Comparison of ENCODE assay signal across 16 cellular contexts in the genomic region with DNA sequence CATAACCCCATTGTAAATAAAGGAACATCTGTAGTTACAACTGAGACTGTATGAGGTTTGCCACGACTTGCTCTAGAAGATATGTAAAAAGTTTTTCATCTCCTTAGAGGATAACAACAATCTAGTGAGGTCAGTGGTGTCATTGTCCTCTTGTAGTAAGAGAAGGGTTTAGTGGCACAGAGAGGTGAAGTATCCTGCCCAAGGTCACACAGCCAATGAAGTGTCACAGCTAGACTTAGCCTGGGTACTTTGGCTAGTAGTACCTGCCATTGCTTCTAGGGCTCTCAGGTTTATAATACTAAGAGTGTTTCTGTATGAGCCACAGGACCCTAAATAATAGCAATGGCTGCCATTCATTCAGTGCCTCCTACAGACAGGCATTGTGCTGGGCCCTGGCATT. TPM values are rescaled to one million over a fixed set of nuclear protein-coding genes. Genes with fewer than 3 reads are reported as not detected.
A peak's percentile ranks its signal among the peaks of the same experiment; 100 is the strongest.
DNase-seq lines count a peak whose midpoint lies in the region; ATAC-seq and TF ChIP-seq lines count a peak whose summit lies in the region.
"Had no signal": no experiment of that assay in that cellular context is flagged by ENCODE, and none has a peak within 500 bp of the region (broad histone marks: within the 10 kb centered on the region; RNA-seq: fewer than 3 reads in every experiment).

No MANE protein-coding gene starts in this region.

- POLR2A ChIA-PET in Caco-2 (lab: Charles Lee) = no interaction called here

- H2AFZ ChIP-seq in osteoblast (ENCODE audit: low read length) = no peak overlapping the region
- H2AFZ ChIP-seq: GM23338 had no signal

- H3K27ac Mint-ChIP-seq in T-helper 17 cell (peak overlapping the region; percentile 16), Caco-2 (ENCODE audit: unreplicated experiment) (no peak overlapping the region)
- peak overlapping the region; percentile 72 for H3K27ac Mint-ChIP-seq in activated T-helper 17 cell treated with anti-CD3 and anti-CD28 coated beads, Interleukin-2, amount 50 U/mL, for 72 hours
- no peak overlapping the region for H3K27ac Mint-ChIP-seq in stimulated activated memory B cell treated with anti-CD40 and anti-IgM and Interleukin-4, amounts not matched to agents 10 μg/mL and 1 μg/mL and 100 μg/mL, for 72 hours
- H3K27ac Mint-ChIP-seq: GM23338, H9 had no signal

- H3K36me3 Mint-ChIP-seq in T-helper 17 cell (ENCODE audit: low read depth) (peaks cover 15% of the 10 kb centered on the region), Caco-2 (ENCODE audit: insufficient read depth, unreplicated experiment) (no peaks in the 10 kb centered on the region)
- H3K36me3 Mint-ChIP-seq in activated T-helper 17 cell treated with anti-CD3 and anti-CD28 coated beads, Interleukin-2, amount 50 U/mL, for 72 hours (ENCODE audit: low read depth) = peaks cover 6% of the 10 kb centered on the region
- peaks cover 68% of the 10 kb centered on the region for H3K36me3 Mint-ChIP-seq in stimulated activated memory B cell treated with anti-CD40 and anti-IgM and Interleukin-4, amounts not matched to agents 10 μg/mL and 1 μg/mL and 100 μg/mL, for 72 hours

- H3K4me3 ChIP-seq in osteoblast (ENCODE audit: insufficient read depth, low read length) = no peak overlapping the region
- H3K4me3 ChIP-seq in Caco-2 (ENCODE audit: low read depth, low read length) = no peak overlapping the region
- H3K4me3 ChIP-seq: GM12878, GM23338 had no signal

- H3K4me1 ChIP-seq in osteoblast (ENCODE audit: insufficient read depth, low read length) = no peaks in the 10 kb centered on the region
- no peaks in the 10 kb centered on the region for H3K4me1 ChIP-seq in Caco-2

- H3K4me1 Mint-ChIP-seq in T-helper 17 cell (peaks cover 11% of the 10 kb centered on the region), Caco-2 (ENCODE audit: low read depth, unreplicated experiment) (no peaks in the 10 kb centered on the region)
- H3K4me1 Mint-ChIP-seq in activated T-helper 17 cell treated with anti-CD3 and anti-CD28 coated beads, Interleukin-2, amount 50 U/mL, for 72 hours = peaks cover 4% of the 10 kb centered on the region
- no peaks in the 10 kb centered on the region for H3K4me1 Mint-ChIP-seq in stimulated activated memory B cell treated with anti-CD40 and anti-IgM and Interleukin-4, amounts not matched to agents 10 μg/mL and 1 μg/mL and 100 μg/mL, for 72 hours
- H3K4me1 Mint-ChIP-seq: GM23338 had no signal

- no peak for DNase-seq in T-helper 17 cell
- DNase-seq in osteoblast (ENCODE audit: insufficient read length, low spot score, missing footprints) = peak; percentile 19
- no peak for DNase-seq in Caco-2
- DNase-seq: C1 segment of cervical spinal cord; CD4-positive, alpha-beta memory T cell; DMS 273 treated with DMSO at 0.1 percent for 48 hours; DMS79; EL; GDM1; H9 had no signal

- no peaks in the 10 kb centered on the region for H3K36me3 ChIP-seq in osteoblast (ENCODE audit: insufficient read depth, low read length)
- no peaks in the 10 kb centered on the region for H3K36me3 ChIP-seq in Caco-2 (ENCODE audit: control insufficient read depth, insufficient read depth, low read length)

- BruUV-seq in Caco-2 (replicated peaks; lab: Mats Ljungman, UMichigan) = no TSS peak

- H3K27ac ChIP-seq in osteoblast (ENCODE audit: low read depth, low read length) = no peak overlapping the region

- no peaks in the 10 kb centered on the region for H3K9me3 Mint-ChIP-seq in activated T-helper 17 cell treated with anti-CD3 and anti-CD28 coated beads, Interleukin-2, amount 50 U/mL, for 72 hours
- H3K9me3 Mint-ChIP-seq in Caco-2 (ENCODE audit: unreplicated experiment) = no peaks in the 10 kb centered on the region
- H3K9me3 Mint-ChIP-seq in stimulated activated memory B cell treated with anti-CD40 and anti-IgM and Interleukin-4, amounts not matched to agents 10 μg/mL and 1 μg/mL and 100 μg/mL, for 72 hours = no peaks in the 10 kb centered on the region
- H3K9me3 Mint-ChIP-seq: CD4-positive, alpha-beta memory T cell; GM23338; H9 had no signal

- H3K4me2 ChIP-seq in osteoblast (ENCODE audit: insufficient read depth, low read length) = no peak overlapping the region
- H3K4me2 ChIP-seq: GM23338 had no signal

- no peaks in the 10 kb centered on the region for H4K20me1 ChIP-seq in osteoblast (ENCODE audit: insufficient read depth, low read length)

- CTCF ChIA-PET in Caco-2 (lab: Charles Lee) = no interaction called here

- TF ChIP-seq CTCF in osteoblast (IDR thresholded peaks at IDR 0.05; ENCODE audit: extremely low read depth, low read depth, low read length) (no peak), Caco-2 (IDR thresholded peaks at IDR 0.05; ENCODE audit: insufficient read depth in 1 of 2, low read depth in 1 of 2, low read length in 1 of 2, severe bottlenecking in 1 of 2, unreplicated experiment in 1 of 2) (no peak)

- H3K9me3 ChIP-seq in T-helper 17 cell (ENCODE audit: control insufficient read depth, low read length, poor library complexity, severe bottlenecking) (no peaks in the 10 kb centered on the region), osteoblast (ENCODE audit: low read depth, low read length) (no peaks in the 10 kb centered on the region), Caco-2 (no peaks in the 10 kb centered on the region)

- H3K4me3 Mint-ChIP-seq in T-helper 17 cell = no peak overlapping the region
- no peak overlapping the region for H3K4me3 Mint-ChIP-seq in activated T-helper 17 cell treated with anti-CD3 and anti-CD28 coated beads, Interleukin-2, amount 50 U/mL, for 72 hours
- H3K4me3 Mint-ChIP-seq in Caco-2 (ENCODE audit: unreplicated experiment) = no peak overlapping the region
- no peak overlapping the region for H3K4me3 Mint-ChIP-seq in stimulated activated memory B cell treated with anti-CD40 and anti-IgM and Interleukin-4, amounts not matched to agents 10 μg/mL and 1 μg/mL and 100 μg/mL, for 72 hours
- H3K4me3 Mint-ChIP-seq: CD4-positive, alpha-beta memory T cell; GM23338; H9 had no signal

- intact Hi-C loops in Caco-2 (cut with micrococcal nuclease; ENCODE audit: unreplicated experiment) = loop anchor here (10.0 kb wide), 1 partner anchor 1054 kb away; no protein-coding TSS in a partner anchor

- ATAC-seq in T-helper 17 cell = no peak
- no peak for ATAC-seq in activated T-helper 17 cell treated with anti-CD3 and anti-CD28 coated beads, Interleukin-2, amount 50 U/mL, for 72 hours (replicated peaks)
- no peak for ATAC-seq in GM18517 (IDR thresholded peaks at IDR 0.05; ENCODE audit: unreplicated experiment)
- ATAC-seq in stimulated activated memory B cell treated with anti-CD40 and anti-IgM and Interleukin-4, amounts not matched to agents 10 μg/mL and 1 μg/mL and 100 μg/mL, for 72 hours = no peak
- ATAC-seq: GM12878, GM23338, HCT116 had no signal

- H3K27me3 ChIP-seq in osteoblast (ENCODE audit: insufficient read depth, low read length) = no peaks in the 10 kb centered on the region
- no peaks in the 10 kb centered on the region for H3K27me3 ChIP-seq in Caco-2 (replicated peaks; ENCODE audit: control insufficient read depth, insufficient read depth, low read length)

- no peaks in the 10 kb centered on the region for H3K79me2 ChIP-seq in osteoblast (ENCODE audit: insufficient read depth, low read length)

- H3K27me3 Mint-ChIP-seq in T-helper 17 cell = no peaks in the 10 kb centered on the region
- no peaks in the 10 kb centered on the region for H3K27me3 Mint-ChIP-seq in activated T-helper 17 cell treated with anti-CD3 and anti-CD28 coated beads, Interleukin-2, amount 50 U/mL, for 72 hours
- H3K27me3 Mint-ChIP-seq in Caco-2 (ENCODE audit: insufficient read depth, unreplicated experiment) = no peaks in the 10 kb centered on the region
- H3K27me3 Mint-ChIP-seq in stimulated activated memory B cell treated with anti-CD40 and anti-IgM and Interleukin-4, amounts not matched to agents 10 μg/mL and 1 μg/mL and 100 μg/mL, for 72 hours = no peaks in the 10 kb centered on the region
- H3K27me3 Mint-ChIP-seq: CD4-positive, alpha-beta memory T cell had no signal

RNA-seq across cellular contexts. Expression of a gene that starts 13.8 kb away (rescaled TPM):
- 10 to 100 TPM; 11.4 to 12.0 TPM for total RNA-seq in T-helper 17 cell
- 1 to 10 TPM in 1 of 2 donors, under 1 TPM in 1; 0.95 to 3.6 TPM for total RNA-seq in activated T-helper 17 cell treated with anti-CD3 and anti-CD28 coated beads, Interleukin-2, amount 50 U/mL, for 72 hours
- 4.7 and 6.2 TPM in 2 replicates for total RNA-seq in osteoblast
- 2.3 and 5.9 TPM in 2 replicates for total RNA-seq in Caco-2 (2022)

Comparison
In these comparisons a context has a peak if more than half of its experiments do, and no peak if none do; other contexts are left out.
1. H3K27ac Mint-ChIP-seq: peak in T-helper 17 cell (single experiment) and activated T-helper 17 cell treated with anti-CD3 and anti-CD28 coated beads, Interleukin-2, amount 50 U/mL, for 72 hours (single experiment); none in Caco-2 (single experiment) and stimulated activated memory B cell treated with anti-CD40 and anti-IgM and Interleukin-4, amounts not matched to agents 10 μg/mL and 1 μg/mL and 100 μg/mL, for 72 hours (single experiment).